ENCODE assay signal across 8 cellular contexts in genomic region chr3:69084668-69085542, GRCh38. TPM values are rescaled to one million over a fixed set of nuclear protein-coding genes. Genes with fewer than 3 reads are reported as not detected.
DNase-seq lines count a peak whose midpoint lies in the region; ATAC-seq and TF ChIP-seq lines count a peak whose summit lies in the region.

TSS of gene ARL6IP5 (plus strand) at chr3:69084937. CDS start at chr3:69085048, 111 bp downstream.

- peak; percentile 73 for DNase-seq in AG08395 (ENCODE audit: low spot score)
- DNase-seq in NCI-H510A (lab: John Stamatoyannopoulos, UW) = peak; percentile 77
- DNase-seq in activated CD4-positive, alpha-beta T cell treated with anti-CD3 and anti-CD28 coated beads for 1 hour = peak; percentile 82
- peak; percentile 88 for DNase-seq in cerebellum (ENCODE audit: low spot score)
- peak; percentile 64 for DNase-seq in kidney epithelial cell (ENCODE audit: low read depth)
- peak; percentile 86 to 87 for DNase-seq in stimulated activated CD4-positive, alpha-beta T cell treated with anti-CD3 and anti-CD28 coated beads, Interleukin-15, amount 100 ng/mL, for 48 hours (ENCODE audit: low read depth in 2 of 2)

- TF ChIP-seq CTCF in kidney epithelial cell (IDR thresholded peaks at IDR 0.05; ENCODE audit: insufficient read depth, low read length, poor library complexity, severe bottlenecking) = no peak

- H3K27me3 ChIP-seq in kidney epithelial cell (ENCODE audit: control insufficient read depth, insufficient read depth, low read length) = no peaks in the 10 kb centered on the region

- H3K36me3 ChIP-seq in kidney epithelial cell (ENCODE audit: control insufficient read depth, insufficient read depth, low read length) = no peaks in the 10 kb centered on the region

- peak; percentile 57 for ATAC-seq in GM18909 (IDR thresholded peaks at IDR 0.05; ENCODE audit: poor library complexity, unreplicated experiment)
- peak; percentile 61 for ATAC-seq in HG03175 (IDR thresholded peaks at IDR 0.05; ENCODE audit: unreplicated experiment)

- peak within 1 kb of the TSS; percentile 82 for H3K4me3 ChIP-seq in kidney epithelial cell (ENCODE audit: low read depth, low read length)

RNA-seq across cellular contexts. Expression of gene ARL6IP5, which starts in this region (rescaled TPM):
- total RNA-seq in cerebellum = 43.7 TPM
- 74.5 and 86.6 TPM in 2 replicates for total RNA-seq in kidney epithelial cell

Comparison
In these comparisons a context has a peak if more than half of its experiments do, and no peak if none do; other contexts are left out.
1. Peak in every context shown above with its lines: DNase-seq, ATAC-seq and H3K4me3 ChIP-seq.